Comparison of ENCODE assay signal across 8 cellular contexts in genomic region chrX:151393514-151393913, GRCh38. TPM values are rescaled to one million over a fixed set of nuclear protein-coding genes. Genes with fewer than 3 reads are reported as not detected.
DNase-seq lines count a peak whose midpoint lies in the region; ATAC-seq and TF ChIP-seq lines count a peak whose summit lies in the region.

No MANE protein-coding gene starts in this region.

- peaks cover 39% of the 10 kb centered on the region for H3K4me1 Mint-ChIP-seq in activated CD8-positive, alpha-beta T cell treated with anti-CD3 and anti-CD28 coated beads, Interleukin-2, amount 10 ng/mL, durations not matched to agents 7 days and 5 days (ENCODE audit: low read depth)
- H3K4me1 Mint-ChIP-seq in neural crest cell (peaks cover 22% of the 10 kb centered on the region), type B pancreatic cell (ENCODE audit: unreplicated experiment) (peaks cover 4% of the 10 kb centered on the region)

- no peaks in the 10 kb centered on the region for H3K9me3 Mint-ChIP-seq in activated CD8-positive, alpha-beta T cell treated with anti-CD3 and anti-CD28 coated beads, Interleukin-2, amount 10 ng/mL, durations not matched to agents 7 days and 5 days (ENCODE audit: insufficient read depth)
- peaks cover 5% of the 10 kb centered on the region for H3K9me3 Mint-ChIP-seq in neural crest cell
- H3K9me3 Mint-ChIP-seq in type B pancreatic cell, result no peaks in the 10 kb centered on the region

- DNase-seq in activated CD8-positive, alpha-beta T cell treated with anti-CD3 and anti-CD28 coated beads, Interleukin-2, amount 10 ng/mL, durations not matched to agents 7 days and 5 days, result peak; percentile 80
- no peak for DNase-seq in neural crest cell (ENCODE audit: low read depth, low spot score)
- no peak for DNase-seq in type B pancreatic cell (ENCODE audit: extremely low spot score, unreplicated experiment)
- no peak for DNase-seq in G401 (ENCODE audit: low spot score)
- no peak for DNase-seq in cerebellar cortex (ENCODE audit: low spot score)
- no peak for DNase-seq in foreskin fibroblast

- no peak overlapping the region for H3K4me3 ChIP-seq in foreskin fibroblast (ENCODE audit: low read depth in 1 of 2, low read length in 2 of 2)

- H3K27ac Mint-ChIP-seq in activated CD8-positive, alpha-beta T cell treated with anti-CD3 and anti-CD28 coated beads, Interleukin-2, amount 10 ng/mL, durations not matched to agents 7 days and 5 days, result peak overlapping the region; percentile 74
- H3K27ac Mint-ChIP-seq in neural crest cell (ENCODE audit: unreplicated experiment) (no peak overlapping the region), type B pancreatic cell (no peak overlapping the region)

- POLR2A ChIA-PET in activated CD8-positive, alpha-beta T cell treated with anti-CD3 and anti-CD28 coated beads, Interleukin-2, amount 10 ng/mL, durations not matched to agents 7 days and 5 days (lab: Charles Lee), result interaction anchor here (0.7 kb wide), 1 partner anchor 217 kb away, joined by 3 read pairs; the partner anchor contains the start of gene GPR50

- CTCF ChIA-PET in activated CD8-positive, alpha-beta T cell treated with anti-CD3 and anti-CD28 coated beads, Interleukin-2, amount 10 ng/mL, durations not matched to agents 7 days and 5 days (lab: Charles Lee), result interaction anchor here (1.0 kb wide), 1 partner anchor 33 kb away, joined by 3 read pairs; no protein-coding TSS in a partner anchor

- H3K4me3 Mint-ChIP-seq in activated CD8-positive, alpha-beta T cell treated with anti-CD3 and anti-CD28 coated beads, Interleukin-2, amount 10 ng/mL, durations not matched to agents 7 days and 5 days, result no peak overlapping the region
- H3K4me3 Mint-ChIP-seq in neural crest cell (peak overlapping the region; percentile 65), type B pancreatic cell (no peak overlapping the region)

- no peak for TF ChIP-seq CTCF in neural crest cell (conservative IDR thresholded peaks at IDR 0.05)
- TF ChIP-seq CTCF in type B pancreatic cell (conservative IDR thresholded peaks at IDR 0.05), result no peak
- TF ChIP-seq CTCF in foreskin fibroblast (IDR thresholded peaks at IDR 0.05; ENCODE audit: low read depth, low read length), result no peak

- peak; percentile 58 for ATAC-seq in GM19351 (IDR thresholded peaks at IDR 0.05; ENCODE audit: unreplicated experiment)
- peak; percentile 44 for ATAC-seq in HG03575 (IDR thresholded peaks at IDR 0.05; ENCODE audit: extremely low read depth, insufficient number of reproducible peaks, low FRiP score, unreplicated experiment)
- ATAC-seq in activated CD8-positive, alpha-beta T cell treated with anti-CD3 and anti-CD28 coated beads, Interleukin-2, amount 10 ng/mL, durations not matched to agents 7 days and 5 days, result peak; percentile 65

- in situ Hi-C loops in G401 (cut with HindIII; ENCODE audit: low sequenced_read_pairs), result no loop called here

- H3K27me3 Mint-ChIP-seq in activated CD8-positive, alpha-beta T cell treated with anti-CD3 and anti-CD28 coated beads, Interleukin-2, amount 10 ng/mL, durations not matched to agents 7 days and 5 days (ENCODE audit: low read depth), result no peaks in the 10 kb centered on the region
- H3K27me3 Mint-ChIP-seq in neural crest cell (ENCODE audit: low read depth), result no peaks in the 10 kb centered on the region
- no peaks in the 10 kb centered on the region for H3K27me3 Mint-ChIP-seq in type B pancreatic cell

- peaks cover 2% of the 10 kb centered on the region for H3K36me3 Mint-ChIP-seq in activated CD8-positive, alpha-beta T cell treated with anti-CD3 and anti-CD28 coated beads, Interleukin-2, amount 10 ng/mL, durations not matched to agents 7 days and 5 days (ENCODE audit: low read depth)
- peaks cover 3% of the 10 kb centered on the region for H3K36me3 Mint-ChIP-seq in neural crest cell (ENCODE audit: low read depth)
- no peaks in the 10 kb centered on the region for H3K36me3 Mint-ChIP-seq in type B pancreatic cell

RNA-seq across cellular contexts. Expression of gene VMA21, which starts 3.5 kb away (rescaled TPM):
- total RNA-seq in activated CD8-positive, alpha-beta T cell treated with anti-CD3 and anti-CD28 coated beads, Interleukin-2, amount 10 ng/mL, durations not matched to agents 7 days and 5 days, result 10 to 100 TPM; 38.4 to 42.7 TPM
- total RNA-seq in neural crest cell (51.3 and 60.1 TPM in 2 replicates), type B pancreatic cell (ENCODE audit: low replicate concordance) (26.6 and 40.7 TPM in 2 replicates)
- 60.4 and 86.4 TPM in 2 replicates for total RNA-seq in G401 (2014; rRNA removed; shearing (Covaris generic))
